Comparison of ENCODE assay signal across 11 cellular contexts in genomic region chr1:240747907-240748306, GRCh38.
"Had no signal": no experiment of that assay in that cellular context is flagged by ENCODE, and none has a peak within 500 bp of the region (broad histone marks: within the 10 kb centered on the region; RNA-seq: fewer than 3 reads in every experiment).

No MANE protein-coding gene starts in this region.

- DNase-seq: GM23248, GOT3, H7, H9, HCEC 1CT, HFFc6 had no signal

- H3K4me1 ChIP-seq: HAP-1 had no signal

- H3K36me3 ChIP-seq: HAP-1 had no signal

- H3K4me3 ChIP-seq: GM23248, GM23338, HAP-1 had no signal

- FAIRE-seq: H1, H54 had no signal

- H3K27ac ChIP-seq: GM23248 had no signal

- H3K9me3 ChIP-seq: HAP-1 had no signal

- H3K4me2 ChIP-seq: GM23338 had no signal

- ATAC-seq: GM23338, HCT116 had no signal
